ENCODE assay signal across 17 cellular contexts in the genomic region with DNA sequence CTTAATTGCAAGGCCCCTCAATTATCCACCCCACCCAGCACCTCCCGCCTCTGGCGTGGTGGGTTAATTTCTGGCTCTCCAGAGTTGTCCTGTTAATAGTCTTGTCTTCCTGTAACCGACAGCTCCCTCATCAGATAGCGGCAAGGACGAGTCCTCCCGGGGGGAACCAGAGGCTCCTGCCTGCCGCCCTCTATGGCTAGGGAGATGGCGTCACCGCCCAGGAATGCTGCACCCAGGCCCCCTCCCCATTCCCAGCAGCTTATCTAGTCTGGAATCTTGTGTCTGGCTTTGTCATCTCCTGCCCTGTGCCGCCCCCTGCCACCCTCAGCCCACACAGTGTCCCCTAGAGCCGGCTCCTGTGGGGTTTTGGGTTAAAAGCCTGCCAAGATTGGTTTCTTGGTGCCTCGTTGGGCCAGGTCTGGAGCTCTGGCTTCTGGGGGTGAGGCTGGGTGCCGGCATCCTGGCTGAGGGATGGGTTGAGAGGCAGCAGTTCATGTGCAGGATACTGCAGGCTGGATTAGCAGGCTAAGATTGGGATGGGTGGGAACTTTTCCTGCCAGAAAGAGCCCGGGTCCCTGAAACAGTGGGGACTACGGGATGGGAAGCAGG. TPM values are rescaled to one million over a fixed set of nuclear protein-coding genes. Genes with fewer than 3 reads are reported as not detected.
A peak's percentile ranks its signal among the peaks of the same experiment; 100 is the strongest.
DNase-seq lines count a peak whose midpoint lies in the region.
"Had no signal": no experiment of that assay in that cellular context is flagged by ENCODE, and none has a peak within 500 bp of the region (broad histone marks: within the 10 kb centered on the region; RNA-seq: fewer than 3 reads in every experiment).

No MANE protein-coding gene starts in this region.

- peak; percentile 84 for DNase-seq in A172 (ENCODE audit: low spot score)
- DNase-seq in HT1080 (ENCODE audit: low read depth), result peak; percentile 59
- peak; percentile 83 for DNase-seq in astrocyte of the hippocampus (ENCODE audit: low read depth, low spot score)
- peak; percentile 82 for DNase-seq in left kidney (ENCODE audit: low read depth, low spot score)
- no peak for DNase-seq in activated CD4-positive, alpha-beta T cell treated with anti-CD3 and anti-CD28 coated beads for 4 hours
- DNase-seq in activated CD8-positive, alpha-beta memory T cell treated with anti-CD3 and anti-CD28 coated beads, Interleukin-2, amount 50 U/mL, for 4 hours, result no peak
- DNase-seq in SHP77 (lab: John Stamatoyannopoulos, UW), result no peak
- no peak for DNase-seq in NCI-H526 treated with DMSO at 0.1 percent for 48 hours (lab: John Stamatoyannopoulos, UW)
- DNase-seq: activated CD8-positive, alpha-beta T cell treated with anti-CD3 and anti-CD28 coated beads for 36 hours; DMS153; mammary epithelial cell; NCI-H1694 treated with DMSO at 0.1 percent for 48 hours; NK-92 treated with Interleukin-12 subunit alpha and Interleukin-12 subunit beta, amount 100 ng/mL, for 24 hours; Right ventricle myocardium superior; small intestine; stimulated activated naive CD8-positive, alpha-beta T cell treated with anti-CD3 and anti-CD28 coated beads, Interleukin-15, Interleukin-2, amounts not matched to agents 100 U/mL and 50 U/mL, for 24 hours had no signal

RNA-seq across cellular contexts. Expression of a gene that starts 48.8 kb away (rescaled TPM):
- 1.3 and 2.6 TPM in 2 replicates for total RNA-seq in A172 (2014; rRNA removed; shearing (Covaris generic))
- total RNA-seq in HT1080 (2014; rRNA removed; shearing (Covaris generic)), result not detected in 2 replicates
- polyA plus RNA-seq in HT1080 (2015; cell fraction: cytosol; rRNA removed), result 0.06 TPM in 1 of 2 replicates, not detected in the other
- polyA plus RNA-seq in HT1080 (2015; cell fraction: nucleus; rRNA removed), result 0.67 TPM in 1 of 2 replicates, not detected in the other
- total RNA-seq: activated CD8-positive, alpha-beta T cell treated with anti-CD3 and anti-CD28 coated beads for 36 hours; activated T-helper 2 cell treated with anti-CD3 and anti-CD28 coated beads, Interferon-gamma antibody, Interleukin-2, Interleukin-4, amounts not matched to agents 10 μg/mL and 5 μg/mL and 100 μg/mL, durations not matched to agents 14 hours and 24 hours and 36 hours had no signal

Comparison
In these comparisons a context has a peak if more than half of its experiments do, and no peak if none do; other contexts are left out.
1. DNase-seq: peak in A172 (single experiment), HT1080 (single experiment), astrocyte of the hippocampus (single experiment) and left kidney (single experiment); none in activated CD4-positive, alpha-beta T cell treated with anti-CD3 and anti-CD28 coated beads for 4 hours (0 of 2), activated CD8-positive, alpha-beta memory T cell treated with anti-CD3 and anti-CD28 coated beads, Interleukin-2, amount 50 U/mL, for 4 hours (single experiment), SHP77 (0 of 2) and NCI-H526 treated with DMSO at 0.1 percent for 48 hours (single experiment).